In genomic region chr1:37533317-37534093, GRCh38 we compare ENCODE assay signal across 1 cellular context.
TF ChIP-seq lines count a peak whose summit lies in the region.

No MANE protein-coding gene starts in this region.

TF ChIP-seq in SK-N-SH, 30 proteins besides CTCF, POLR2A, EP300 and RAD21 (continued from another document):
- TF ChIP-seq ZBTB33 (IDR thresholded peaks at IDR 0.05; ENCODE audit: borderline replicate concordance, low read depth) (no peak), USF1 (IDR thresholded peaks at IDR 0.05; ENCODE audit: borderline replicate concordance, low read depth) (no peak), TEAD4 (IDR thresholded peaks at IDR 0.05; ENCODE audit: borderline replicate concordance, insufficient read depth) (no peak), PBX3 (IDR thresholded peaks at IDR 0.05) (no peak), GABPA (IDR thresholded peaks at IDR 0.05; ENCODE audit: low read depth) (no peak), RCOR1 (IDR thresholded peaks at IDR 0.05; ENCODE audit: low read length) (no peak)
TF ChIP-seq in SK-N-SH: peak in this region for 0.
